Comparison of ENCODE assay signal across 8 cellular contexts in genomic region chr9:95510610-95511231, GRCh38. TPM values are rescaled to one million over a fixed set of nuclear protein-coding genes. Genes with fewer than 3 reads are reported as not detected.
A peak's percentile ranks its signal among the peaks of the same experiment; 100 is the strongest.
DNase-seq lines count a peak whose midpoint lies in the region; ATAC-seq and TF ChIP-seq lines count a peak whose summit lies in the region.

No MANE protein-coding gene starts in this region.

- peak overlapping the region; percentile 99 for H2AFZ ChIP-seq in PC-3 (ENCODE audit: low read length)

- H3K36me3 ChIP-seq in PC-3 (ENCODE audit: low read depth, low read length), result no peaks in the 10 kb centered on the region
- H3K36me3 ChIP-seq in muscle layer of colon (ENCODE audit: insufficient read depth, low read length), result no peaks in the 10 kb centered on the region

- peak; percentile 37 for ATAC-seq in GM21528 (IDR thresholded peaks at IDR 0.05; ENCODE audit: low FRiP score, unreplicated experiment)
- ATAC-seq in PC-3, result peak; percentile 64
- ATAC-seq in esophagus mucosa, result peak; percentile 88

- intact Hi-C loops in PC-3 (cut with micrococcal nuclease), result loop anchor here (5.0 to 10.0 kb wide), 2 partner anchors 114 to 367 kb away; partner anchors contain the start of gene ERCC6L2

- peaks cover 13 to 19% (median 18%) of the 10 kb centered on the region in 3 donors for H3K4me1 Mint-ChIP-seq in IgD-negative memory B cell

- peak; percentile 87 for DNase-seq in DMS114 treated with DMSO at 0.1 percent for 48 hours (lab: John Stamatoyannopoulos, UW; ENCODE audit: unreplicated experiment)
- DNase-seq in PC-3, result peak; percentile 89
- peak; percentile 75 for DNase-seq in activated T-helper 1 cell treated with Interleukin-2 at 50 U/mL for 16 hours (ENCODE audit: low read depth)
- peak; percentile 62 to 68 for DNase-seq in stimulated activated CD8-positive, alpha-beta memory T cell treated with anti-CD3 and anti-CD28 coated beads, Interleukin-7, amount 100 ng/mL, for 1 hour (ENCODE audit: low read depth in 2 of 2)

- no peak for TF ChIP-seq CTCF in PC-3 (conservative IDR thresholded peaks at IDR 0.05; ENCODE audit: low read depth, low read length)

- H4K20me1 ChIP-seq in PC-3 (ENCODE audit: low read length), result no peaks in the 10 kb centered on the region

- H3K36me3 Mint-ChIP-seq in IgD-negative memory B cell, result no peaks in the 10 kb centered on the region

- peak overlapping the region; percentile 96 for H3K4me3 ChIP-seq in PC-3 (ENCODE audit: low read length)
- H3K4me3 ChIP-seq in muscle layer of colon (ENCODE audit: low read depth in 1 of 2, low read length in 2 of 2), result peak overlapping the region; percentile 66 to 94

- H3K9ac ChIP-seq in PC-3 (ENCODE audit: low read length) (peak overlapping the region; percentile 71), muscle layer of colon (ENCODE audit: low read length) (no peak overlapping the region)

- H3K9me2 ChIP-seq in PC-3 (replicated peaks; ENCODE audit: low read length), result no peaks in the 10 kb centered on the region

- CTCF ChIA-PET in PC-3 (lab: Charles Lee), result no interaction called here

- H3K27ac ChIP-seq in PC-3 (ENCODE audit: low read length) (no peak overlapping the region; the same call in 1 of the 2 replicates), muscle layer of colon (ENCODE audit: low read depth, low read length) (peak overlapping the region; percentile 67)

- H3K9me3 Mint-ChIP-seq in IgD-negative memory B cell, result no peaks in the 10 kb centered on the region

- H3K27me3 Mint-ChIP-seq in IgD-negative memory B cell, result peaks cover 30% of the 10 kb centered on the region

- H3K4me1 ChIP-seq in PC-3 (ENCODE audit: insufficient read depth, low read length), result peaks cover 12% of the 10 kb centered on the region; the same call in 1 of the 2 replicates
- H3K4me1 ChIP-seq in muscle layer of colon (ENCODE audit: insufficient read depth, low read length), result peaks cover 14% of the 10 kb centered on the region

- peak overlapping the region; percentile 88 to 98 (median 94) for H3K4me3 Mint-ChIP-seq in IgD-negative memory B cell

- H3K9me3 ChIP-seq in PC-3 (ENCODE audit: low read length) (no peaks in the 10 kb centered on the region), muscle layer of colon (ENCODE audit: low read length) (no peaks in the 10 kb centered on the region)

- BruUV-seq in PC-3 (replicated peaks; lab: Mats Ljungman, UMichigan), result no TSS peak

- POLR2A ChIA-PET in PC-3 (lab: Charles Lee; ENCODE audit: unreplicated experiment), result no interaction called here

- H3F3A ChIP-seq in PC-3 (ENCODE audit: low read length, unreplicated experiment), result no peaks in the 10 kb centered on the region

- H3K27me3 ChIP-seq in PC-3 (ENCODE audit: low read length), result no peaks in the 10 kb centered on the region
- peaks cover 0 to 5% of the 10 kb centered on the region in 2 donors for H3K27me3 ChIP-seq in muscle layer of colon (ENCODE audit: control insufficient read depth in 1 of 2, insufficient read depth in 2 of 2, low read length in 2 of 2)

- H3K4me2 ChIP-seq in PC-3 (ENCODE audit: low read length), result peak overlapping the region; percentile 95

- peak overlapping the region in 2 of 3 donors; percentile 86 to 97 for H3K27ac Mint-ChIP-seq in IgD-negative memory B cell

- H3K79me2 ChIP-seq in PC-3 (ENCODE audit: low read length), result peaks cover 4% of the 10 kb centered on the region; the same call in 1 of the 2 replicates

RNA-seq across cellular contexts. Expression of gene PTCH1, which starts 6.0 kb away (rescaled TPM):
- 19.3 TPM for polyA plus RNA-seq in IgD-negative memory B cell
- total RNA-seq in PC-3 (2014; rRNA removed), result 0.77 and 2.1 TPM in 2 replicates
- 3.9 TPM for total RNA-seq in esophagus mucosa

Comparison
In these comparisons a context has a peak if more than half of its experiments do, and no peak if none do; other contexts are left out.
1. ATAC-seq: peak in every context shown above with its lines; median percentile 88 in esophagus mucosa; 64 in PC-3; 37 in GM21528.